Comparison of ENCODE assay signal across 13 cellular contexts in the genomic region with DNA sequence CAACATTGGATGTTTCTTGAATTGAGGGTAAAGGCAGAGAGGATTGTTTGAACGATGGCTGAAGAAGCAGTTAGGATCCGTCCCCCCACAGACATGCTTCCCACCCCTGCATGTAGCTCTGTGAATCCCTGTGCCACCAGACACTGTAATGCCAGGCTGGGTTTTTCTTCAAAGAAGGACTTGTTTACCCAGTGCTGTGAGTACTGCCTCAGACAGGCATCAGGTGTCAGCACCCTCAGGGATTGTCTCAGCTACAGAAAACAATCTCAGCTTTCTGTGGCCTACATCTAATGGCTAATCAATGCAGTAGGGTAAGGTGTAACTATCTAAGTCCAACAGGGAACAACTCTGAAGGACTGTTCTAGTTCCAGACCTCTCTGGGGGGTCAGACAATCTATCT.
"Had no signal": no experiment of that assay in that cellular context is flagged by ENCODE, and none has a peak within 500 bp of the region (broad histone marks: within the 10 kb centered on the region; RNA-seq: fewer than 3 reads in every experiment).

No MANE protein-coding gene starts in this region.

- DNase-seq: activated effector memory CD4-positive, alpha-beta T cell treated with Interleukin-2 at 50 U/mL for 16 hours; activated T-cell treated with anti-CD3 and anti-CD28 coated beads, Interleukin-2, amount 50 U/mL, for 1 hour; central memory CD4-positive, alpha-beta T cell; cortex of kidney; effector CD8-positive, alpha-beta T cell; foreskin melanocyte; head of caudate nucleus; left ventricle myocardium inferior; mesenchymal stem cell; stimulated activated CD4-positive, alpha-beta T cell treated with anti-CD3 and anti-CD28 coated beads, Interleukin-12 subunit alpha, Interleukin-12 subunit beta, amount 100 ng/mL, for 4 hours; stimulated activated naive CD4-positive, alpha-beta T cell; substantia nigra; trophoblast cell had no signal
